Comparison of ENCODE assay signal across 14 cellular contexts in the genomic region with DNA sequence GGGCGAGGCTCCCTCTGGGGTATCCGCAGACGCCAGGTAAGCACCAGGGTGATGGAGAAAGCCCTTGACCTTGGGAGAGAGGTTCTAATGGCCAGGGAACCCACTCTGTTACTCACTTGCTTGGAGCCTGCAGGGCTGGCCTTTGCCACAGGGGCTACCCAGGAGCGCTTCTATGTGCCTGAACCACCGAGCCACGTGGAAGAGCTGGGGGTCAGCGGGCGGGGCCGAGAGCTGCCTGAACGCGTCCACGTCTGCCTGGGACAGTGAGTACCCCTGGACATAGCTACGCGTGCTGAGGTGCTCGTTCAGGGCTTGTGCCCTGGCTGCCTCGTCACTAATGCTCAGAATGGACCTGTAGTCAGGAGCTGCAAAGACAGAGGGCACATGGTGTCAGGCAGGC. TPM values are rescaled to one million over a fixed set of nuclear protein-coding genes. Genes with fewer than 3 reads are reported as not detected.
DNase-seq lines count a peak whose midpoint lies in the region; ATAC-seq and TF ChIP-seq lines count a peak whose summit lies in the region.
"Had no signal": no experiment of that assay in that cellular context is flagged by ENCODE, and none has a peak within 500 bp of the region (broad histone marks: within the 10 kb centered on the region; RNA-seq: fewer than 3 reads in every experiment).

No MANE protein-coding gene starts in this region.

- peak overlapping the region; percentile 40; the same call in 1 of the 2 replicates for H3K27ac Mint-ChIP-seq in HFFc6
- peak overlapping the region; percentile 74 for H3K27ac Mint-ChIP-seq in central memory CD8-positive, alpha-beta T cell (ENCODE audit: low read depth)
- no peak overlapping the region for H3K27ac Mint-ChIP-seq in natural killer cell

- peak overlapping the region; percentile 44 for H3K27ac ChIP-seq in osteoblast (ENCODE audit: low read depth, low read length)

- ATAC-seq in central memory CD8-positive, alpha-beta T cell (replicated peaks; ENCODE audit: extremely low read depth, poor library complexity, severe bottlenecking), result no peak
- ATAC-seq in natural killer cell, result no peak

- intact Hi-C loops in natural killer cell (cut with micrococcal nuclease), result no loop called here

- H3K4me3 Mint-ChIP-seq in HFFc6 (no peak overlapping the region), natural killer cell (no peak overlapping the region)
- no peak overlapping the region for H3K4me3 Mint-ChIP-seq in central memory CD8-positive, alpha-beta T cell
- H3K4me3 Mint-ChIP-seq: CD14-positive monocyte had no signal

- H3K36me3 Mint-ChIP-seq in HFFc6 (ENCODE audit: low read depth) (peaks cover under 1% of the 10 kb centered on the region; the same call in 1 of the 2 replicates), natural killer cell (no peaks in the 10 kb centered on the region)
- peaks cover 11% of the 10 kb centered on the region for H3K36me3 Mint-ChIP-seq in central memory CD8-positive, alpha-beta T cell (ENCODE audit: insufficient read depth)

- H3K36me3 ChIP-seq in osteoblast (ENCODE audit: insufficient read depth, low read length), result peaks cover 41% of the 10 kb centered on the region

- H2AFZ ChIP-seq in osteoblast (ENCODE audit: low read length), result no peak overlapping the region

- H3K27me3 Mint-ChIP-seq in HFFc6 (ENCODE audit: insufficient read depth) (peaks cover 1% of the 10 kb centered on the region), natural killer cell (ENCODE audit: low read depth in 2 of 2) (no peaks in the 10 kb centered on the region)
- no peaks in the 10 kb centered on the region for H3K27me3 Mint-ChIP-seq in central memory CD8-positive, alpha-beta T cell

- peaks cover 97% of the 10 kb centered on the region for H3K79me2 ChIP-seq in osteoblast (ENCODE audit: insufficient read depth, low read length)

- no peak for TF ChIP-seq CTCF in HFFc6 (IDR thresholded peaks at IDR 0.05)
- TF ChIP-seq CTCF in osteoblast (IDR thresholded peaks at IDR 0.05; ENCODE audit: extremely low read depth, low read depth, low read length), result no peak
- TF ChIP-seq CTCF in natural killer cell (IDR thresholded peaks at IDR 0.05), result no peak

- no peaks in the 10 kb centered on the region for H3K9me3 ChIP-seq in osteoblast (ENCODE audit: low read depth, low read length)

- H3K4me1 ChIP-seq in osteoblast (ENCODE audit: insufficient read depth, low read length), result peaks cover 35% of the 10 kb centered on the region

- no peak overlapping the region for H3K4me3 ChIP-seq in osteoblast (ENCODE audit: insufficient read depth, low read length)

- no peak overlapping the region for H3K4me2 ChIP-seq in osteoblast (ENCODE audit: insufficient read depth, low read length)

- peaks cover 60% of the 10 kb centered on the region for H4K20me1 ChIP-seq in osteoblast (ENCODE audit: insufficient read depth, low read length)

- peaks cover 42% of the 10 kb centered on the region for H3K4me1 Mint-ChIP-seq in HFFc6 (ENCODE audit: low read depth)
- peaks cover 40% of the 10 kb centered on the region for H3K4me1 Mint-ChIP-seq in central memory CD8-positive, alpha-beta T cell
- H3K4me1 Mint-ChIP-seq in natural killer cell, result peaks cover 16 to 48% of the 10 kb centered on the region in 2 donors

- H3K27me3 ChIP-seq in osteoblast (ENCODE audit: insufficient read depth, low read length), result no peaks in the 10 kb centered on the region

- no peaks in the 10 kb centered on the region for H3K9me3 Mint-ChIP-seq in HFFc6
- no peaks in the 10 kb centered on the region for H3K9me3 Mint-ChIP-seq in central memory CD8-positive, alpha-beta T cell
- H3K9me3 Mint-ChIP-seq in natural killer cell, result no peaks in the 10 kb centered on the region
- H3K9me3 Mint-ChIP-seq: CD14-positive monocyte had no signal

- DNase-seq in activated CD8-positive, alpha-beta memory T cell treated with anti-CD3 and anti-CD28 coated beads, Interleukin-2, amount 50 U/mL, for 48 hours, result peak; percentile 52
- no peak for DNase-seq in activated CD8-positive, alpha-beta memory T cell treated with anti-CD3 and anti-CD28 coated beads, Interleukin-2, amount 50 U/mL, for 4 hours
- DNase-seq in HFFc6 (no peak), osteoblast (ENCODE audit: insufficient read length, low spot score, missing footprints) (peak; percentile 29), glomerular visceral epithelial cell (ENCODE audit: extremely low spot score) (no peak), NCI-H1092 treated with DMSO at 0.1 percent for 48 hours (lab: John Stamatoyannopoulos, UW) (no peak), natural killer cell (no peak)
- no peak for DNase-seq in central memory CD8-positive, alpha-beta T cell (ENCODE audit: low spot score in 2 of 2)
- DNase-seq: COR-L47, KBM-7, NCI-H1105, NCI-H1694 treated with DMSO at 0.1 percent for 48 hours, NCI-H345 had no signal

RNA-seq across cellular contexts. Expression of a gene that starts 9.6 kb away (rescaled TPM):
- 10 to 100 TPM; 51.2 to 64.3 (median 56.1) TPM for total RNA-seq in HFFc6 (2021; fragmentation: NEBNext Ultra II Directional; extraction: Animal tissue kit (Norgen Biotek cat#: 25700))
- 99.3 and 106 TPM in 2 replicates for total RNA-seq in osteoblast
- 10 to 100 TPM; 47.9 to 51.3 (median 50.3) TPM for total RNA-seq in natural killer cell

RNA-seq across cellular contexts. Expression of a gene that starts 55.5 kb away (rescaled TPM):
- 100 to 1,000 TPM; 109 to 140 (median 131) TPM for total RNA-seq in HFFc6 (2021; fragmentation: NEBNext Ultra II Directional; extraction: Animal tissue kit (Norgen Biotek cat#: 25700))
- total RNA-seq in osteoblast (72.0 and 87.8 TPM in 2 replicates), natural killer cell (100 to 1,000 TPM; 219 to 244 (median 237) TPM)

Comparison
In these comparisons a context has a peak if more than half of its experiments do, and no peak if none do; other contexts are left out.
1. DNase-seq: peak in activated CD8-positive, alpha-beta memory T cell treated with anti-CD3 and anti-CD28 coated beads, Interleukin-2, amount 50 U/mL, for 48 hours (single experiment) and osteoblast (single experiment); none in activated CD8-positive, alpha-beta memory T cell treated with anti-CD3 and anti-CD28 coated beads, Interleukin-2, amount 50 U/mL, for 4 hours (single experiment), HFFc6 (single experiment), central memory CD8-positive, alpha-beta T cell (0 of 2), glomerular visceral epithelial cell (single experiment), NCI-H1092 treated with DMSO at 0.1 percent for 48 hours (single experiment) and natural killer cell (single experiment).
2. H3K27ac Mint-ChIP-seq: peak in HFFc6 (single experiment) and central memory CD8-positive, alpha-beta T cell (single experiment); none in natural killer cell (0 of 2).